Comparison of ENCODE assay signal across 12 cellular contexts in the genomic region with DNA sequence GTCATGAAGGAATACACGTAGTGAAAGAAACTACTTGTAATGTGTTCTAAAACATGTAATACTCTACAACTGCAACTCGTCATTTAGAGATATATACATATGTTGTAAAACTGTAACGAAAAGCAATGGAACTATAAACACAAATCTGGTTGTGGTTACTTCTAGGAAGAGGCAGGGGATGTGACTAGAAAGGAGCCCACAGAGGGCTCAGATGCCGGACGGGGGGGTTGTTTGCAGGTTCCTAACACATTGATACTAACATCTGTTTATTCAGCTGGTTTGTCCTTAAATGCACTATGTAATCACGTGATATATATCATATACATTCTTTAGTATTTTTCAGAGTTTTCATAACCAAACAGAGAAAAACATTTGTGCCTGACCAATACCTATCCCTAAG. TPM values are rescaled to one million over a fixed set of nuclear protein-coding genes. Genes with fewer than 3 reads are reported as not detected.
"Had no signal": no experiment of that assay in that cellular context is flagged by ENCODE, and none has a peak within 500 bp of the region (broad histone marks: within the 10 kb centered on the region; RNA-seq: fewer than 3 reads in every experiment).

No MANE protein-coding gene starts in this region.

- H3K4me1 ChIP-seq: HAP-1 had no signal

- H3K9ac ChIP-seq: GM23248, KMS-11 had no signal

- H2AFZ ChIP-seq: GM23248 had no signal

- H3K27ac ChIP-seq: GM23248, HL-60, KMS-11 had no signal

- DNase-seq: GM23248, GOT3, H7, HFFc6, IMR-90, KBM-7 had no signal

- H3K4me2 ChIP-seq: KMS-11 had no signal

- H3K9me3 ChIP-seq: HAP-1 had no signal

- H3K36me3 ChIP-seq: HAP-1 had no signal

- ATAC-seq: HCT116 had no signal

- H3K4me3 ChIP-seq: GM23248, HAP-1 had no signal

RNA-seq across cellular contexts. Expression of gene ANHX, which starts 16.1 kb away (rescaled TPM):
- total RNA-seq: GM23248, H4, H7, HFFc6, HT1080, IMR-90 had no signal
- polyA plus RNA-seq: GM23248, IMR-90 had no signal
